21 cellular contexts compared by ENCODE assay signal in genomic region chr15:45543051-45543450, GRCh38. TPM values are rescaled to one million over a fixed set of nuclear protein-coding genes. Genes with fewer than 3 reads are reported as not detected.
A peak's percentile ranks its signal among the peaks of the same experiment; 100 is the strongest.
DNase-seq lines count a peak whose midpoint lies in the region; TF ChIP-seq lines count a peak whose summit lies in the region.
"Had no signal": no experiment of that assay in that cellular context is flagged by ENCODE, and none has a peak within 500 bp of the region (broad histone marks: within the 10 kb centered on the region; RNA-seq: fewer than 3 reads in every experiment).

No MANE protein-coding gene starts in this region.

- no peak overlapping the region for H3K18ac ChIP-seq in trophoblast cell (ENCODE audit: low read length)

- H2BK5ac ChIP-seq in trophoblast cell (ENCODE audit: low read depth, low read length, poor library complexity) = no peak overlapping the region

- no peak overlapping the region for H2BK12ac ChIP-seq in trophoblast cell (ENCODE audit: low read length)

- no peak overlapping the region for H4K8ac ChIP-seq in trophoblast cell (ENCODE audit: low read depth, low read length)

- H3K36me3 ChIP-seq in OCI-LY1 (ENCODE audit: insufficient read depth, low read length) = no peaks in the 10 kb centered on the region
- no peaks in the 10 kb centered on the region for H3K36me3 ChIP-seq in SU-DHL-6 (ENCODE audit: low read length)
- no peaks in the 10 kb centered on the region for H3K36me3 ChIP-seq in trophoblast cell (ENCODE audit: control insufficient read depth in 1 of 2, insufficient read depth in 2 of 2, low read length in 2 of 2)
- H3K36me3 ChIP-seq in tibial artery = no peaks in the 10 kb centered on the region
- H3K36me3 ChIP-seq: BE2C, BLaER1 had no signal

- H3K9ac ChIP-seq in OCI-LY1 (ENCODE audit: low read length) = no peak overlapping the region; the same call in 1 of the 2 replicates
- H3K9ac ChIP-seq in SU-DHL-6 (ENCODE audit: low read length) = no peak overlapping the region; the same call in 1 of the 2 replicates
- H3K9ac ChIP-seq in trophoblast cell (ENCODE audit: low read length) = no peak overlapping the region
- H3K9ac ChIP-seq: BLaER1 had no signal

- H3K27ac ChIP-seq in OCI-LY1 (ENCODE audit: low read depth, low read length, poor library complexity, severe bottlenecking) = peak overlapping the region; percentile 52
- H3K27ac ChIP-seq in SU-DHL-6 (ENCODE audit: low read depth, low read length) = peak overlapping the region; percentile 36
- no peak overlapping the region for H3K27ac ChIP-seq in trophoblast cell (ENCODE audit: low read depth, low read length)
- H3K27ac ChIP-seq in tibial artery = no peak overlapping the region
- H3K27ac ChIP-seq: BLaER1 had no signal

- H2AFZ ChIP-seq in OCI-LY1 (ENCODE audit: low read length) = no peak overlapping the region
- H2AFZ ChIP-seq in SU-DHL-6 (ENCODE audit: low read depth, low read length, severe bottlenecking) = peak overlapping the region; percentile 21
- H2AFZ ChIP-seq in trophoblast cell (ENCODE audit: insufficient read depth, low read length, poor library complexity) = no peak overlapping the region

- H3K79me1 ChIP-seq in trophoblast cell (ENCODE audit: low read length) = no peaks in the 10 kb centered on the region

- H3K23ac ChIP-seq in trophoblast cell (ENCODE audit: low read length) = no peak overlapping the region

- no peaks in the 10 kb centered on the region for H3K9me3 ChIP-seq in OCI-LY1 (ENCODE audit: low read length)
- no peaks in the 10 kb centered on the region for H3K9me3 ChIP-seq in SU-DHL-6 (ENCODE audit: insufficient read depth, low read length)
- H3K9me3 ChIP-seq in trophoblast cell (ENCODE audit: insufficient read depth, low read depth, low read length) = no peaks in the 10 kb centered on the region
- H3K9me3 ChIP-seq in tibial artery = no peaks in the 10 kb centered on the region
- H3K9me3 ChIP-seq: BE2C, BLaER1 had no signal

- H2BK120ac ChIP-seq in trophoblast cell (ENCODE audit: insufficient read depth, low read length, poor library complexity) = no peak overlapping the region

- intact Hi-C loops in tibial artery (cut with DNase I; ENCODE audit: low total_unique reads) = no loop called here

- no peak overlapping the region for H4K91ac ChIP-seq in trophoblast cell (ENCODE audit: low read depth, low read length)

- H3K9me2 ChIP-seq in OCI-LY1 (ENCODE audit: low read depth, low read length) (no peaks in the 10 kb centered on the region), SU-DHL-6 (replicated peaks; ENCODE audit: insufficient read depth, low read length) (no peaks in the 10 kb centered on the region)

- no peaks in the 10 kb centered on the region for H4K20me1 ChIP-seq in OCI-LY1 (ENCODE audit: insufficient read depth, low read length)
- no peaks in the 10 kb centered on the region for H4K20me1 ChIP-seq in SU-DHL-6 (ENCODE audit: low read depth, low read length)
- H4K20me1 ChIP-seq: BLaER1 had no signal

- H3K4me3 ChIP-seq in OCI-LY1 (ENCODE audit: low read depth, low read length, poor library complexity, severe bottlenecking) (no peak overlapping the region), SU-DHL-6 (ENCODE audit: insufficient read depth, low read length, poor library complexity, severe bottlenecking) (no peak overlapping the region), trophoblast cell (ENCODE audit: low read depth, low read length) (no peak overlapping the region), tibial artery (no peak overlapping the region)
- H3K4me3 ChIP-seq: BLaER1 had no signal

- no peak overlapping the region for H3K4ac ChIP-seq in trophoblast cell (ENCODE audit: low read depth, low read length)

- no peaks in the 10 kb centered on the region for H3F3A ChIP-seq in OCI-LY1 (ENCODE audit: insufficient read depth, low read length)
- H3F3A ChIP-seq in SU-DHL-6 (ENCODE audit: insufficient read depth) = peaks cover 23% of the 10 kb centered on the region

- H3K4me2 ChIP-seq in OCI-LY1 (ENCODE audit: low read length) = no peak overlapping the region; the same call in 1 of the 2 replicates
- no peak overlapping the region for H3K4me2 ChIP-seq in SU-DHL-6 (ENCODE audit: low read depth, low read length, poor library complexity, severe bottlenecking)
- H3K4me2 ChIP-seq in trophoblast cell (ENCODE audit: low read length) = no peak overlapping the region
- H3K4me2 ChIP-seq: BLaER1 had no signal

- no peak for TF ChIP-seq CTCF in OCI-LY1 (IDR thresholded peaks at IDR 0.05; ENCODE audit: low read length)
- TF ChIP-seq CTCF in SU-DHL-6 (IDR thresholded peaks at IDR 0.05; ENCODE audit: insufficient read depth, low read length, poor library complexity, severe bottlenecking) = no peak
- TF ChIP-seq CTCF in tibial artery (IDR thresholded peaks at IDR 0.05) = no peak

- H3K79me2 ChIP-seq in OCI-LY1 (ENCODE audit: insufficient read depth, low read length) (no peaks in the 10 kb centered on the region), SU-DHL-6 (ENCODE audit: insufficient read depth, low read length) (no peaks in the 10 kb centered on the region), trophoblast cell (ENCODE audit: control insufficient read depth, insufficient read depth, low read length, poor library complexity) (no peaks in the 10 kb centered on the region)

- peaks cover 45% of the 10 kb centered on the region for H3K4me1 ChIP-seq in OCI-LY1 (ENCODE audit: insufficient read depth, low read length, severe bottlenecking)
- H3K4me1 ChIP-seq in trophoblast cell (ENCODE audit: control insufficient read depth in 1 of 2, insufficient read depth in 2 of 2, low read length in 2 of 2) = no peaks in the 10 kb centered on the region
- no peaks in the 10 kb centered on the region for H3K4me1 ChIP-seq in tibial artery
- H3K4me1 ChIP-seq: BE2C, BLaER1 had no signal

- no peak overlapping the region for H3K14ac ChIP-seq in trophoblast cell (ENCODE audit: low read length)

- no peaks in the 10 kb centered on the region for H3K27me3 ChIP-seq in OCI-LY1 (ENCODE audit: insufficient read depth, low read length)
- no peaks in the 10 kb centered on the region for H3K27me3 ChIP-seq in SU-DHL-6 (ENCODE audit: low read length)
- H3K27me3 ChIP-seq in trophoblast cell (ENCODE audit: insufficient read depth, low read length) = no peaks in the 10 kb centered on the region
- H3K27me3 ChIP-seq in tibial artery = no peaks in the 10 kb centered on the region
- H3K27me3 ChIP-seq: BE2C, BLaER1 had no signal

- no peak overlapping the region for H4K12ac ChIP-seq in trophoblast cell (ENCODE audit: low read depth, low read length)

- H2AK5ac ChIP-seq in trophoblast cell (ENCODE audit: low read length) = no peak overlapping the region

- DNase-seq in trophoblast cell (peak; percentile 93 to 95), amniotic stem cell (lab: John Stamatoyannopoulos, UW) (no peak), tibial artery (no peak), hippocampal formation (lab: John Stamatoyannopoulos, UW) (no peak)
- DNase-seq: 8988T; ACHN; BE2C; C1 segment of cervical spinal cord; CD4-positive, alpha-beta memory T cell; CD4-positive, CD25-positive, alpha-beta regulatory T cell; CD8-positive, alpha-beta memory T cell; COR-L47; DMS 273 treated with DMSO at 0.1 percent for 48 hours; DMS153; DMS53; DMS79; DND-41; GF-D8 had no signal

- WGBS in trophoblast cell (ENCODE audit: extremely low coverage, insufficient coverage, insufficient read length) = no CpG with 5 or more reads among the region's 3 CpGs

RNA-seq across cellular contexts. Expression of gene SLC30A4, which starts 20.5 kb away (rescaled TPM):
- 0.36 and 0.42 TPM in 2 replicates for polyA plus RNA-seq in trophoblast cell (2013)

RNA-seq across cellular contexts. Expression of gene BLOC1S6, which starts 44.1 kb away (rescaled TPM):
- polyA plus RNA-seq in trophoblast cell (2013) = 17.4 and 17.8 TPM in 2 replicates

Comparison
In these comparisons a context has a peak if more than half of its experiments do, and no peak if none do; other contexts are left out.
1. H3K27ac ChIP-seq: peak in OCI-LY1 (single experiment) and SU-DHL-6 (single experiment); none in trophoblast cell (single experiment) and tibial artery (0 of 2).
2. DNase-seq: peak in trophoblast cell (2 of 2); none in amniotic stem cell (single experiment), tibial artery (0 of 2) and hippocampal formation (0 of 2).